8 cellular contexts compared by ENCODE assay signal in the genomic region with DNA sequence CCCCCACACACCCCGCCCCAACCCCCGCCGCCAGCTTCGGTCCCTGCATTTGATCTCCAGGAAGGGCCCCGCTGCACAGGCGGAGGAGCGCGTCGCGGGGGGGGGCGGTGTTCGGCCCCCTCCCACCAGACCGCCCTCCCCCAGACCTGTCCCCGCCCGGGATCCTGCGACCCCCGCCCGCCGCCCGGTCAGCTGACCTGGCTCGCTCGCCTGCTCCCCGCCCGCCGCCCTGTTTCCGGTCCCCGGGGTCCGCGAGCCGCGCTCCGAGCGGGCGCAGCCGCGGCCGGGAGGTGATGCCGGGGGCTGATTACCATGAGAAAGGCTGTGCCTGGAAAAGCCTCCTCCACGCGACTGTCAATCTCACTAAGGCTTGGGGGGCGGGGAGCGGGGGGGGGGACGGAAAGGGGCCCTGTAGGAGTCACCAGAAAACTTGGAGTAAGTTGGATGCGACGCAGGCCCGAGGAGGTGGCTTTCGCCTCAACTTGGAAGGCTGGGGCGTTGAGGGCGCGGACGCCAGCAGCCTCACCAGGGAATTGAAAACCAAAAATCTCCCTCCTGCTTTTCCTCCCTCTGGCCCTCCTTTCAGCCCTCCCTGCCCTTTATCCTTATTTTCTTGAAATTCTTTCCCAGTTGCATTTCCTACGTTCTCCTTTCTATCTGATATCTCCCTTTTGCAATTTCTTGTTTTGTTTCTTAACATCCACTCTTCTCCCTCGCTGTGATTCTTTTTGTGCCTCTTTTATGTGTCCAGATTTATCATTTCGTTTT. TPM values are rescaled to one million over a fixed set of nuclear protein-coding genes. Genes with fewer than 3 reads are reported as not detected.
DNase-seq lines count a peak whose midpoint lies in the region.

No MANE protein-coding gene starts in this region.

- H2BK15ac ChIP-seq in mesenchymal stem cell (ENCODE audit: low read depth, poor library complexity, severe bottlenecking): peak overlapping the region; percentile 94

- H2AFZ ChIP-seq in mesenchymal stem cell (ENCODE audit: low read depth, low read length): no peak overlapping the region

- no peak overlapping the region for H2BK12ac ChIP-seq in mesenchymal stem cell (ENCODE audit: low read length in 2 of 2)

- H2BK5ac ChIP-seq in mesenchymal stem cell (ENCODE audit: low read depth, low read length, poor library complexity, severe bottlenecking): no peak overlapping the region

- peak overlapping the region in 1 of 2 experiments; percentile 41 for H3K4ac ChIP-seq in mesenchymal stem cell (ENCODE audit: low read depth in 1 of 2, low read length in 2 of 2)

- H4K8ac ChIP-seq in mesenchymal stem cell (ENCODE audit: low read length): peak overlapping the region; percentile 80

- H3K27me3 ChIP-seq in SJCRH30: no peaks in the 10 kb centered on the region
- peaks cover 35% of the 10 kb centered on the region for H3K27me3 ChIP-seq in effector memory CD4-positive, alpha-beta T cell (replicated peaks; ENCODE audit: control insufficient read depth, insufficient read depth, low read length, poor library complexity, severe bottlenecking)
- no peaks in the 10 kb centered on the region for H3K27me3 ChIP-seq in mesenchymal stem cell (ENCODE audit: control insufficient read depth in 1 of 2, insufficient read depth in 1 of 2, low read length in 2 of 2)
- H3K27me3 ChIP-seq in thymus (ENCODE audit: control insufficient read depth, insufficient read depth): peaks cover 16% of the 10 kb centered on the region

- H3K9me3 ChIP-seq in SJCRH30 (replicated peaks): no peaks in the 10 kb centered on the region
- H3K9me3 ChIP-seq in effector memory CD4-positive, alpha-beta T cell (ENCODE audit: control insufficient read depth, low read length): no peaks in the 10 kb centered on the region
- no peaks in the 10 kb centered on the region for H3K9me3 ChIP-seq in mesenchymal stem cell (ENCODE audit: control insufficient read depth, low read length)
- H3K9me3 ChIP-seq in thymus (ENCODE audit: control insufficient read depth): no peaks in the 10 kb centered on the region

- peaks cover 2% of the 10 kb centered on the region for H3K79me1 ChIP-seq in mesenchymal stem cell (replicated peaks; ENCODE audit: low read length, poor library complexity, severe bottlenecking)

- peak overlapping the region; percentile 68 for H4K91ac ChIP-seq in mesenchymal stem cell (ENCODE audit: low read length)

- H3K4me2 ChIP-seq in mesenchymal stem cell (ENCODE audit: low read length, poor library complexity, severe bottlenecking): peak overlapping the region; percentile 93

- no peaks in the 10 kb centered on the region for H3K36me3 ChIP-seq in SJCRH30
- no peaks in the 10 kb centered on the region for H3K36me3 ChIP-seq in effector memory CD4-positive, alpha-beta T cell (ENCODE audit: control insufficient read depth, insufficient read depth, low read length)
- H3K36me3 ChIP-seq in mesenchymal stem cell (ENCODE audit: control insufficient read depth in 1 of 2, insufficient read depth in 2 of 2, low read depth in 1 of 2, low read length in 2 of 2): no peaks in the 10 kb centered on the region
- no peaks in the 10 kb centered on the region for H3K36me3 ChIP-seq in thymus (ENCODE audit: control insufficient read depth, insufficient read depth)

- peak overlapping the region; percentile 92 for H3K9ac ChIP-seq in mesenchymal stem cell (ENCODE audit: low read length)

- no peak overlapping the region for H2AK5ac ChIP-seq in mesenchymal stem cell (ENCODE audit: low read length, severe bottlenecking)

- DNase-seq in NK-92 treated with Interleukin-12 subunit alpha and Interleukin-12 subunit beta, amount 100 ng/mL, for 24 hours (lab: John Stamatoyannopoulos, UW): peak; percentile 43
- no peak for DNase-seq in NK-92 (lab: John Stamatoyannopoulos, UW; ENCODE audit: unreplicated experiment)
- DNase-seq in SJCRH30: peak; percentile 83 to 85
- no peak for DNase-seq in effector memory CD4-positive, alpha-beta T cell
- no peak for DNase-seq in mesenchymal stem cell
- no peak for DNase-seq in epidermal melanocyte (ENCODE audit: insufficient read length, low spot score)
- DNase-seq in HuH-7.5 (ENCODE audit: low spot score): no peak

- peak overlapping the region in 1 of 2 experiments; percentile 74 for H3K14ac ChIP-seq in mesenchymal stem cell (ENCODE audit: low read length in 2 of 2)

- H3K27ac ChIP-seq in SJCRH30 (peak overlapping the region; percentile 75), mesenchymal stem cell (ENCODE audit: low read length, poor library complexity, severe bottlenecking) (peak overlapping the region; percentile 51), thymus (ENCODE audit: low read depth) (peak overlapping the region; percentile 37)
- H3K27ac ChIP-seq in effector memory CD4-positive, alpha-beta T cell (ENCODE audit: insufficient read depth, low read length, poor library complexity, severe bottlenecking): no peak overlapping the region

- peak overlapping the region; percentile 97 for H2BK120ac ChIP-seq in mesenchymal stem cell (ENCODE audit: low read depth, low read length)

- WGBS in mesenchymal stem cell: under 1% methylated on average over 38 of the region's 54 CpGs
- 6% methylated on average over 54 of the region's 54 CpGs for WGBS in thymus

- no peak overlapping the region for H3K23ac ChIP-seq in mesenchymal stem cell (ENCODE audit: low read length in 2 of 2)

- H3K4me1 ChIP-seq in SJCRH30: peaks cover 5% of the 10 kb centered on the region; the same call in 1 of the 2 replicates
- H3K4me1 ChIP-seq in effector memory CD4-positive, alpha-beta T cell (ENCODE audit: control insufficient read depth, insufficient read depth, low read length, poor library complexity, severe bottlenecking): peaks cover 12% of the 10 kb centered on the region
- H3K4me1 ChIP-seq in mesenchymal stem cell (ENCODE audit: control insufficient read depth, insufficient read depth, low read depth, low read length): peaks cover 5% of the 10 kb centered on the region
- peaks cover 4% of the 10 kb centered on the region for H3K4me1 ChIP-seq in thymus (ENCODE audit: control insufficient read depth, insufficient read depth, low read length)

- peak overlapping the region; percentile 87 to 89 for H3K18ac ChIP-seq in mesenchymal stem cell (ENCODE audit: low read depth in 1 of 2, low read length in 2 of 2)

- H3K4me3 ChIP-seq in SJCRH30 (peak overlapping the region; percentile 65), mesenchymal stem cell (ENCODE audit: insufficient read depth in 1 of 2, low read depth in 1 of 2, low read length in 2 of 2) (peak overlapping the region; percentile 72 to 77), thymus (ENCODE audit: low read length) (peak overlapping the region; percentile 56)
- H3K4me3 ChIP-seq in effector memory CD4-positive, alpha-beta T cell (ENCODE audit: insufficient read depth, low read depth, low read length, poor library complexity, severe bottlenecking): peak overlapping the region; percentile 26

RNA-seq across cellular contexts. Expression of gene ZEB2, which starts 4.5 kb away (rescaled TPM):
- total RNA-seq in SJCRH30 (2014; rRNA removed; shearing (Covaris generic)): 55.1 and 69.1 TPM in 2 replicates
- 62.5 TPM for polyA plus RNA-seq in mesenchymal stem cell (2013, experiment 1 of 2)
- polyA plus RNA-seq in mesenchymal stem cell (2013, experiment 2 of 2): 60.2 TPM
- 16.1 TPM for polyA plus RNA-seq in thymus

Comparison
In these comparisons a context has a peak if more than half of its experiments do, and no peak if none do; other contexts are left out.
1. DNase-seq: peak in NK-92 treated with Interleukin-12 subunit alpha and Interleukin-12 subunit beta, amount 100 ng/mL, for 24 hours (single experiment) and SJCRH30 (2 of 2); none in NK-92 (single experiment), effector memory CD4-positive, alpha-beta T cell (0 of 3), mesenchymal stem cell (single experiment), epidermal melanocyte (single experiment) and HuH-7.5 (single experiment).
2. Peak in every context shown above with its lines, with median percentiles within 50 percentile points of each other: H3K4me3 ChIP-seq.